13 cellular contexts compared by ENCODE assay signal in the genomic region with DNA sequence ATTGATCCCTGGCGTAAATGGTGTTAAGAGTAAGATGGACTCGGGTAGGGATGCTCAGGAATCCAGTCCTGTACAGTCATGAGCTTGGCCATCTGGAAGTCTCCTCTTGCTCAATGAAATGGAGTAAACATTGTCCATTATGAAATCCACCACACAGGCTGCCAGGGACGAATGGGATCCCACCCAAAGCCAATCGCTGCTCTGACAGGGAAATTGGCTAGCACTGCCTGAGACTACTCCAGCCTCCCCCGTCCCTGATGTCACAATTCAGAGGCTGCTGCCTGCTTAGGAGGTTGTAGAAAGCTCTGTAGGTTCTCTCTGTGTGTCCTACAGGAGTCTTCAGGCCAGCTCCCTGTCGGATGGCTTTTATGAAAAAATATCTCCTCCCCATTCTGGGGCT. TPM values are rescaled to one million over a fixed set of nuclear protein-coding genes. Genes with fewer than 3 reads are reported as not detected.
DNase-seq lines count a peak whose midpoint lies in the region; ATAC-seq, FAIRE-seq and TF ChIP-seq lines count a peak whose summit lies in the region.
"Had no signal": no experiment of that assay in that cellular context is flagged by ENCODE, and none has a peak within 500 bp of the region (broad histone marks: within the 10 kb centered on the region; RNA-seq: fewer than 3 reads in every experiment).

HSD11B1 (plus strand) TSS at position 263 of the 400 bp plus-strand sequence; CDS start at position 360, 97 bp downstream.

- in situ Hi-C loops in GM12878 (cut with MboI): no loop called here

- H3K36me3 ChIP-seq in GM12878 (ENCODE audit: control insufficient read depth in 2 of 2, insufficient read depth in 2 of 2, low read length in 1 of 2): no peaks in the 10 kb centered on the region
- H3K36me3 ChIP-seq in left lung: no peaks in the 10 kb centered on the region
- no peaks in the 10 kb centered on the region for H3K36me3 ChIP-seq in testis (ENCODE audit: low read depth, missing control alignments)

- RAD21 ChIA-PET in GM12878 (lab: Charles Lee; ENCODE audit: unreplicated experiment): interaction anchor here (1.1 to 2.5 kb wide), 5 partner anchors 12 to 69 kb away, joined by 3 to 11 read pairs (median 5); no protein-coding TSS in a partner anchor

- no peaks in the 10 kb centered on the region for H3K79me2 ChIP-seq in GM12878 (ENCODE audit: control insufficient read depth, insufficient read depth, low read length)
- H3K79me2 ChIP-seq: parathyroid adenoma had no signal

- TF ChIP-seq RAD21 in GM12878 (IDR thresholded peaks at IDR 0.05; ENCODE audit: insufficient read depth, low read depth, low read length): no peak

- POLR2A ChIA-PET in activated CD4-positive, alpha-beta T cell treated with anti-CD3 and anti-CD28 coated beads for 36 hours (lab: Charles Lee): no interaction called here
- POLR2A ChIA-PET in GM12878 (lab: Charles Lee): interaction anchor here (0.6 to 1.2 kb wide), 3 partner anchors 16 to 840 kb away, joined by 3 to 7 read pairs (median 4); no protein-coding TSS in a partner anchor

- no peak within 1 kb of the TSS for H2AFZ ChIP-seq in GM12878 (ENCODE audit: control insufficient read depth, low read depth, low read length)
- H2AFZ ChIP-seq: parathyroid adenoma had no signal

- H4K20me1 ChIP-seq in GM12878 (ENCODE audit: control insufficient read depth, insufficient read depth): no peaks in the 10 kb centered on the region

- H3K27me3 ChIP-seq in GM12878 (replicated peaks in 1 of 2; ENCODE audit: control insufficient read depth in 2 of 2, insufficient read depth in 2 of 2, low read length in 1 of 2): no peaks in the 10 kb centered on the region
- H3K27me3 ChIP-seq in left lung: peaks cover 0 to 3% of the 10 kb centered on the region in 2 donors
- H3K27me3 ChIP-seq in testis: no peaks in the 10 kb centered on the region

- H3K9me3 ChIP-seq in GM12878 (replicated peaks; ENCODE audit: control insufficient read depth, insufficient read depth, low read length) (no peaks in the 10 kb centered on the region), left lung (no peaks in the 10 kb centered on the region), testis (no peaks in the 10 kb centered on the region)

- H3K4me3 ChIP-seq in GM12878 (no peak within 1 kb of the TSS), left lung (no peak within 1 kb of the TSS), testis (no peak within 1 kb of the TSS)

- peaks cover 3% of the 10 kb centered on the region; the same call in 1 of the 2 replicates for H3K4me1 ChIP-seq in GM12878 (ENCODE audit: control insufficient read depth, insufficient read depth, low read length)
- peaks cover 0 to 9% of the 10 kb centered on the region in 2 donors for H3K4me1 ChIP-seq in left lung
- peaks cover 9% of the 10 kb centered on the region for H3K4me1 ChIP-seq in testis
- H3K4me1 ChIP-seq: parathyroid adenoma had no signal

- peaks cover 3% of the 10 kb centered on the region for H3K36me3 Mint-ChIP-seq in activated CD4-positive, alpha-beta T cell treated with anti-CD3 and anti-CD28 coated beads for 36 hours (ENCODE audit: low read depth)

- TF ChIP-seq POLR2A in GM12878 (IDR thresholded peaks at IDR 0.05; ENCODE audit: low read depth, low read length) (no peak), testis (IDR thresholded peaks at IDR 0.05) (no peak), GM18505 (IDR thresholded peaks at IDR 0.05; ENCODE audit: borderline replicate concordance, extremely low read depth, insufficient read depth, insufficient read length) (no peak)

- no peak for ATAC-seq in activated CD4-positive, alpha-beta T cell treated with anti-CD3 and anti-CD28 coated beads for 36 hours
- ATAC-seq in GM12878 (no peak), left lung (peak; percentile 86), GM18505 (IDR thresholded peaks at IDR 0.05; ENCODE audit: unreplicated experiment) (no peak)

- H3K27ac ChIP-seq in GM12878 (ENCODE audit: control insufficient read depth, insufficient read depth): no peak within 1 kb of the TSS
- H3K27ac ChIP-seq in left lung: peak within 1 kb of the TSS in 1 of 2 donors; percentile 33
- H3K27ac ChIP-seq in testis: no peak within 1 kb of the TSS
- H3K27ac ChIP-seq: parathyroid adenoma had no signal

- no peak for TF ChIP-seq EP300 in GM12878 (IDR thresholded peaks at IDR 0.05; ENCODE audit: borderline replicate concordance in 1 of 2, control insufficient read depth in 1 of 2, low read depth in 2 of 2, low read length in 2 of 2)

- CTCF ChIA-PET in activated CD4-positive, alpha-beta T cell treated with anti-CD3 and anti-CD28 coated beads for 36 hours (lab: Charles Lee): interaction anchor here (0.9 to 4.8 kb wide), 6 partner anchors 11 to 141 kb away, joined by 3 to 23 read pairs (median 4); no protein-coding TSS in a partner anchor
- CTCF ChIA-PET in GM12878 (lab: Yijun Ruan, JAX): interaction anchor here (0.9 to 4.6 kb wide), 9 partner anchors 11 to 139 kb away, joined by 3 to 27 read pairs (median 4); no protein-coding TSS in a partner anchor

- DNase-seq in activated CD4-positive, alpha-beta T cell treated with anti-CD3 and anti-CD28 coated beads for 36 hours: no peak
- no peak for DNase-seq in activated CD4-positive, alpha-beta T cell treated with anti-CD3 and anti-CD28 coated beads, Interleukin-2, amount 50 U/mL, for 1 hour
- no peak for DNase-seq in GM12878 (ENCODE audit: low read depth, low spot score)
- DNase-seq in left lung: peak in 1 of 2 donors; percentile 57
- DNase-seq in testis: peak; percentile 66
- DNase-seq in COLO668 (lab: John Stamatoyannopoulos, UW; ENCODE audit: unreplicated experiment): no peak
- no peak for DNase-seq in NK-92 treated with Interleukin-12 subunit alpha and Interleukin-12 subunit beta, amount 100 ng/mL, for 24 hours (lab: John Stamatoyannopoulos, UW)
- DNase-seq: activated CD4-positive, alpha-beta T cell treated with anti-CD3 and anti-CD28 coated beads, Interleukin-2, amount 10 ng/mL, durations not matched to agents 7 days and 5 days; NCI-H2171 treated with DMSO at 0.1 percent for 48 hours had no signal

- TF ChIP-seq CTCF in GM12878 (IDR thresholded peaks at IDR 0.05 in 2 of 3, conservative IDR thresholded peaks at IDR 0.05 in 1 of 3; ENCODE audit: control insufficient read depth in 2 of 3, extremely low read depth in 1 of 3, insufficient read depth in 1 of 3, low read depth in 3 of 3, low read length in 3 of 3): no peak
- no peak for TF ChIP-seq CTCF in left lung (IDR thresholded peaks at IDR 0.05)
- no peak for TF ChIP-seq CTCF in testis (IDR thresholded peaks at IDR 0.05)

- H3K9me3 Mint-ChIP-seq in activated CD4-positive, alpha-beta T cell treated with anti-CD3 and anti-CD28 coated beads for 36 hours (ENCODE audit: low read depth): no peaks in the 10 kb centered on the region

- H3K4me1 Mint-ChIP-seq in activated CD4-positive, alpha-beta T cell treated with anti-CD3 and anti-CD28 coated beads for 36 hours: peaks cover 39% of the 10 kb centered on the region

- peak within 1 kb of the TSS; percentile 53 for H3K4me2 ChIP-seq in GM12878 (ENCODE audit: control insufficient read depth, insufficient read depth)

- intact Hi-C loops in activated CD4-positive, alpha-beta T cell treated with anti-CD3 and anti-CD28 coated beads for 36 hours (cut with DNase I, micrococcal nuclease): no loop called here
- intact Hi-C loops in GM12878 (cut with micrococcal nuclease; ENCODE audit: unreplicated experiment) (no loop called here), left lung (cut with DNase I) (no loop called here), testis (cut with DNase I; ENCODE audit: low total_unique reads) (no loop called here)

- no peak for FAIRE-seq in GM12878 (lab: Jason Lieb, UNC)
- FAIRE-seq: A204.1, endometrium had no signal

- H3K27ac Mint-ChIP-seq in activated CD4-positive, alpha-beta T cell treated with anti-CD3 and anti-CD28 coated beads for 36 hours: peak within 1 kb of the TSS; percentile 82
- H3K27ac Mint-ChIP-seq: activated CD4-positive, alpha-beta T cell treated with anti-CD3 and anti-CD28 coated beads, Interleukin-2, amount 10 ng/mL, durations not matched to agents 7 days and 5 days had no signal

- BruUV-seq in GM12878 (replicated peaks; lab: Mats Ljungman, UMichigan): no TSS peak

- SMC1A ChIA-PET in GM12878 (lab: Charles Lee; ENCODE audit: uncharacterized antibody, unreplicated experiment): interaction anchor here (0.6 to 2.3 kb wide), 11 partner anchors 17 to 184 kb away, joined by 3 to 10 read pairs (median 3); partner anchors contain the start of gene G0S2

- no peaks in the 10 kb centered on the region for H3K27me3 Mint-ChIP-seq in activated CD4-positive, alpha-beta T cell treated with anti-CD3 and anti-CD28 coated beads for 36 hours

- H3K4me3 Mint-ChIP-seq in activated CD4-positive, alpha-beta T cell treated with anti-CD3 and anti-CD28 coated beads for 36 hours: peak within 1 kb of the TSS; percentile 32
- H3K4me3 Mint-ChIP-seq: activated CD4-positive, alpha-beta T cell treated with anti-CD3 and anti-CD28 coated beads, Interleukin-2, amount 10 ng/mL, durations not matched to agents 7 days and 5 days had no signal

- no peak within 1 kb of the TSS for H3K9ac ChIP-seq in GM12878 (ENCODE audit: control insufficient read depth, insufficient read depth, low read length)
- H3K9ac ChIP-seq: parathyroid adenoma had no signal

- WGBS in GM12878 (ENCODE audit: insufficient coverage, insufficient replicate concordance, low lambda C conversion rate, missing lambda C conversion rate): 77% methylated on average over 6 of the region's 6 CpGs
- WGBS in testis, 2 donors: 71 to 72% methylated on average over 6 of the region's 6 CpGs

RNA-seq across cellular contexts. Expression of gene HSD11B1, which starts in this region (rescaled TPM):
- total RNA-seq in activated CD4-positive, alpha-beta T cell treated with anti-CD3 and anti-CD28 coated beads for 36 hours: 1 to 10 TPM; 4.5 to 5.7 TPM
- not detected in 2 replicates for total RNA-seq in GM12878 (2013; cell fraction: nucleolus; rRNA removed)
- total RNA-seq in GM12878 (2014; rRNA removed): not detected in 2 replicates
- not detected in 2 replicates for total RNA-seq in GM12878 (2014; rRNA removed; fragmentation: Illumina TruSeq; extraction: Trizol)
- not detected in 2 replicates for total RNA-seq in GM12878 (2021)
- not detected for polyA plus RNA-seq in GM12878 (2011; ENCODE audit: low read depth)
- polyA plus RNA-seq in GM12878 (2011; rRNA removed): 0.10 and 0.15 TPM in 2 replicates
- polyA plus RNA-seq in GM12878 (2011; cell fraction: cytosol; rRNA removed): 0.07 TPM in 1 of 2 replicates, not detected in the other
- 0.13 TPM in 1 of 2 replicates, not detected in the other for polyA plus RNA-seq in GM12878 (2011; cell fraction: nucleus; rRNA removed)
- polyA plus RNA-seq in GM12878 (2012): not detected in 2 replicates
- not detected in 2 replicates for polyA plus RNA-seq in GM12878 (2014; fragmentation: Illumina TruSeq; extraction: Trizol)
- under 1 TPM; 0.04 to 0.27 TPM for polyA plus RNA-seq in GM12878 (2014; fragmentation: Nextera tagmentation; extraction: Ambion mirVana)
- polyA plus RNA-seq in GM12878 (2014; rRNA removed): 0.05 TPM in 1 of 2 replicates, not detected in the other
- polyA plus RNA-seq in GM12878 (2016; fragmentation: Nextera tagmentation; extraction: Ambion mirVana): not detected
- polyA minus RNA-seq in GM12878 (2011; rRNA and poly(A)+ RNA removed): 0.26 TPM in 1 of 2 replicates, not detected in the other
- polyA minus RNA-seq in GM12878 (2011; cell fraction: cytosol; rRNA and poly(A)+ RNA removed): not detected in 2 replicates
- not detected in 2 replicates for polyA minus RNA-seq in GM12878 (2011; cell fraction: nucleus; rRNA and poly(A)+ RNA removed)
- 10 to 100 TPM in 1 of 2 donors, 1 to 10 TPM in 1; 8.1 to 30.7 TPM for total RNA-seq in left lung
- 10 to 100 TPM; 17.6 to 18.0 TPM for total RNA-seq in testis
- 19.5 TPM for polyA plus RNA-seq in testis (ENCODE audit: insufficient read depth, low read depth, low replicate concordance)

Comparison
In these comparisons a context has a peak if more than half of its experiments do, and no peak if none do; other contexts are left out.
1. RNA of gene HSD11B1 (total RNA-seq): 8.1 to 30.7 TPM in left lung, 17.6 to 18.0 TPM in testis and 4.5 to 5.7 TPM in activated CD4-positive, alpha-beta T cell treated with anti-CD3 and anti-CD28 coated beads for 36 hours; not detected in GM12878; every median in the first group is over 4 times any median in the second.
2. RNA of gene HSD11B1 (polyA plus RNA-seq): 19.5 TPM in testis (single experiment); 0.04 to 0.27 TPM in GM12878; every median in the first group is over 10 times any median in the second.